In the genomic region with DNA sequence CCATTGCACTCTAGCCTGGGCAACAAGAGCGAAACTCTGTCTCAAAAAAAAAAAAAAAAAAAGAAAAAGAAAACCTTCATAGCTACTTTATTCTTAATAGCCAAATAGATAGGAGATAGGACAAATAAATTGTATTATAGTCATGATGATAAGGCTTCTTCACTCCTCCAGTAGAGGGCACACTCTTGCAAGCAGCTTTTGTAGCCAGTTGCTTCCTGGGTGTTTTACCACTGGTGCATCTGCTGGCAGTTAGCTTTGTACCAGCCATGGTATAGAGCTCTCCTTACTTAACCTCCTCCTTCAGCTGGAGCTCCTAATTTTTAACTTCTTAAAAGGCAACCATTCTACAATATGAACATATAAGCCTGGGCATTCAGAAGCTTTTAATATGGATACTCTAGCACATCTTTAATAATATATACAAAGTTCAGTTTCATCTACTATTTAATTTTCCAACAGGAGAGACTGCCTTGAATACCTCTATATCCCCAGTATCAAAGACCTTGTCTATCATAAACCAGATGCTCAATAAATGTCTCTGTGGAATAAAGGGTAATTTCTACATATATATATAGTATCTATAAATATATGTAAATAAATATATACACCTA, we compare ENCODE assay signal across 8 cellular contexts. TPM values are rescaled to one million over a fixed set of nuclear protein-coding genes. Genes with fewer than 3 reads are reported as not detected.
DNase-seq lines count a peak whose midpoint lies in the region; ATAC-seq and TF ChIP-seq lines count a peak whose summit lies in the region.

No MANE protein-coding gene starts in this region.

- TF ChIP-seq POLR2A in breast epithelium (IDR thresholded peaks at IDR 0.05): no peak

- ATAC-seq in stimulated activated naive CD8-positive, alpha-beta T cell treated with anti-CD3 and anti-CD28 coated beads, Interleukin-15, Interleukin-2, amounts not matched to agents 100 U/mL and 50 U/mL, for 24 hours: peak; percentile 69

- TF ChIP-seq CTCF in LNCAP (IDR thresholded peaks at IDR 0.05) (peak; percentile 89), breast epithelium (IDR thresholded peaks at IDR 0.05) (peak in 2 of 3 donors; percentile 28 to 34), kidney epithelial cell (IDR thresholded peaks at IDR 0.05; ENCODE audit: insufficient read depth, low read length, poor library complexity, severe bottlenecking) (peak; percentile 69)

- no peaks in the 10 kb centered on the region for H3K36me3 ChIP-seq in breast epithelium
- H3K36me3 ChIP-seq in kidney epithelial cell (ENCODE audit: control insufficient read depth, insufficient read depth, low read length): no peaks in the 10 kb centered on the region

- no peaks in the 10 kb centered on the region for H3K9me3 ChIP-seq in breast epithelium

- no peak overlapping the region for H3K27ac ChIP-seq in breast epithelium

- H3K27me3 ChIP-seq in breast epithelium (no peaks in the 10 kb centered on the region), kidney epithelial cell (ENCODE audit: control insufficient read depth, insufficient read depth, low read length) (no peaks in the 10 kb centered on the region)

- H3K4me3 ChIP-seq in breast epithelium (no peak overlapping the region), kidney epithelial cell (ENCODE audit: low read depth, low read length) (no peak overlapping the region)

- intact Hi-C loops in breast epithelium (cut with DNase I; ENCODE audit: low total_unique reads): no loop called here

- H3K4me1 ChIP-seq in breast epithelium: no peaks in the 10 kb centered on the region

- DNase-seq in CMK (ENCODE audit: low read depth): peak; percentile 18
- DNase-seq in GM19238 (ENCODE audit: insufficient read length, low spot score): peak; percentile 30
- DNase-seq in RPMI8226: peak; percentile 66
- DNase-seq in breast epithelium (ENCODE audit: low spot score in 2 of 2): no peak
- DNase-seq in kidney epithelial cell (ENCODE audit: low read depth): peak; percentile 1
- peak; percentile 21 for DNase-seq in stimulated activated naive CD8-positive, alpha-beta T cell treated with anti-CD3 and anti-CD28 coated beads, Interleukin-15, Interleukin-2, amounts not matched to agents 100 U/mL and 50 U/mL, for 24 hours
- DNase-seq in effector CD8-positive, alpha-beta T cell (lab: John Stamatoyannopoulos, UW): no peak

RNA-seq across cellular contexts. Expression of a gene that starts 35.8 kb away (rescaled TPM):
- total RNA-seq in breast epithelium (10 to 100 TPM; 28.0 to 38.7 (median 31.2) TPM), kidney epithelial cell (16.8 and 17.4 TPM in 2 replicates)

Comparison
In these comparisons a context has a peak if more than half of its experiments do, and no peak if none do; other contexts are left out.
1. DNase-seq: peak in CMK (single experiment), GM19238 (single experiment), RPMI8226 (single experiment), kidney epithelial cell (single experiment) and stimulated activated naive CD8-positive, alpha-beta T cell treated with anti-CD3 and anti-CD28 coated beads, Interleukin-15, Interleukin-2, amounts not matched to agents 100 U/mL and 50 U/mL, for 24 hours (single experiment); none in breast epithelium (0 of 2) and effector CD8-positive, alpha-beta T cell (single experiment).
2. CTCF ChIP-seq: peak in every context shown above with its lines; median percentile 89 in LNCAP; 69 in kidney epithelial cell; 31 in breast epithelium.